ENCODE assay signal across 1 cellular context in genomic region chrX:136130931-136131843, GRCh38.
TF ChIP-seq lines count a peak whose summit lies in the region.

No MANE protein-coding gene starts in this region.

TF ChIP-seq in K562, 482 proteins besides CTCF, POLR2A, EP300 and RAD21 (continues in another document):
- no peak for TF ChIP-seq IRF9 (tag; IDR thresholded peaks at IDR 0.05)
- peak; percentile 29; the same call in 1 of the 2 replicates for TF ChIP-seq LEF1 (IDR thresholded peaks at IDR 0.05)
- no peak for TF ChIP-seq FOXP1 (CRISPR knock-in tag; IDR thresholded peaks at IDR 0.05)
- no peak for TF ChIP-seq ZMIZ1 (IDR thresholded peaks at IDR 0.05; ENCODE audit: low read depth in 2 of 2, low read length in 2 of 2)
- peak; percentile 36; the same call in 1 of the 2 replicates for TF ChIP-seq MYC (IDR thresholded peaks at IDR 0.05; ENCODE audit: low read depth, low read length)
- no peak for TF ChIP-seq MYC (CRISPR knock-in tag; IDR thresholded peaks at IDR 0.05; ENCODE audit: borderline replicate concordance, low read depth)
- no peak for TF ChIP-seq ZBTB17 (CRISPR knock-in tag; IDR thresholded peaks at IDR 0.05)
- peak in 1 of 2 experiments; percentile 94; a peak in 2 of 4 replicates for TF ChIP-seq RCOR1 (IDR thresholded peaks at IDR 0.05; ENCODE audit: borderline replicate concordance in 1 of 2, low read depth in 2 of 2, low read length in 2 of 2)
- TF ChIP-seq ZNF561 (CRISPR knock-in tag; conservative IDR thresholded peaks at IDR 0.05): no peak
- TF ChIP-seq RFX5 (IDR thresholded peaks at IDR 0.05; ENCODE audit: low read depth, low read length): no peak
- TF ChIP-seq NEUROD1 (IDR thresholded peaks at IDR 0.05; ENCODE audit: borderline replicate concordance, low read depth, low read length, partially characterized antibody): no peak
- TF ChIP-seq BDP1 (IDR thresholded peaks at IDR 0.05; ENCODE audit: insufficient read depth, insufficient read length): no peak
- no peak for TF ChIP-seq HDAC6 (IDR thresholded peaks at IDR 0.05; ENCODE audit: low read depth, low read length)
- TF ChIP-seq ZNF609 (CRISPR knock-in tag; IDR thresholded peaks at IDR 0.05; ENCODE audit: borderline replicate concordance): peak; percentile 61; the same call in 1 of the 2 replicates
- no peak for TF ChIP-seq TBP (optimal IDR thresholded peaks at IDR 0.05; ENCODE audit: low read depth, low read length)
- no peak for TF ChIP-seq THAP12 (CRISPR knock-in tag; IDR thresholded peaks at IDR 0.05)
- no peak for TF ChIP-seq ZNF12 (CRISPR knock-in tag; IDR thresholded peaks at IDR 0.05)
- TF ChIP-seq BRF2 (IDR thresholded peaks at IDR 0.05; ENCODE audit: borderline replicate concordance, insufficient read depth, insufficient read length): no peak
- no peak for TF ChIP-seq POLR2AphosphoS2 (IDR thresholded peaks at IDR 0.05; ENCODE audit: low read length)
- 0 out of 2 replicates have a peak, but pooled peaks have one; percentile 20 for TF ChIP-seq KLF16 (IDR thresholded peaks at IDR 0.05)
- no peak for TF ChIP-seq RERE (CRISPR knock-in tag; IDR thresholded peaks at IDR 0.05; ENCODE audit: borderline replicate concordance)
- TF ChIP-seq WHSC1 (IDR thresholded peaks at IDR 0.05; ENCODE audit: low read length): no peak
- no peak for TF ChIP-seq NFXL1 (CRISPR knock-in tag; IDR thresholded peaks at IDR 0.05)
- no peak for TF ChIP-seq SMAD3 (CRISPR knock-in tag; conservative IDR thresholded peaks at IDR 0.05)
- peak; percentile 71 for TF ChIP-seq HDAC2 (IDR thresholded peaks at IDR 0.05)
- TF ChIP-seq MEF2D (tag; conservative IDR thresholded peaks at IDR 0.05; ENCODE audit: low read depth): peak; percentile 80
- TF ChIP-seq TCFL5 (CRISPR knock-in tag; conservative IDR thresholded peaks at IDR 0.05): no peak
- no peak; the same call in 1 of the 2 replicates for TF ChIP-seq SMARCC2 (IDR thresholded peaks at IDR 0.05; ENCODE audit: low read depth)
- no peak for TF ChIP-seq KLF10 (CRISPR knock-in tag; IDR thresholded peaks at IDR 0.05)
- peak; percentile 52 to 71; a peak in 3 of 4 replicates for TF ChIP-seq KDM1A (IDR thresholded peaks at IDR 0.05)
- TF ChIP-seq ATF3 (IDR thresholded peaks at IDR 0.05): peak; percentile 94
- TF ChIP-seq ATF3 (CRISPR knock-in tag; conservative IDR thresholded peaks at IDR 0.05): no peak
- TF ChIP-seq DPF2 (IDR thresholded peaks at IDR 0.05): peak; percentile 70
- no peak for TF ChIP-seq ZNF57 (CRISPR knock-in tag; IDR thresholded peaks at IDR 0.05)
- TF ChIP-seq CBX5 (IDR thresholded peaks at IDR 0.05; ENCODE audit: borderline replicate concordance, low read depth): no peak
- no peak for TF ChIP-seq ATF2 (CRISPR knock-in tag; IDR thresholded peaks at IDR 0.05)
- TF ChIP-seq CEBPG (CRISPR knock-in tag; IDR thresholded peaks at IDR 0.05): peak; percentile 90
- TF ChIP-seq CEBPG (tag; conservative IDR thresholded peaks at IDR 0.05 in 1 of 2, IDR thresholded peaks at IDR 0.05 in 1 of 2): peak; percentile 88 to 98
- TF ChIP-seq TFE3 (CRISPR knock-in tag; IDR thresholded peaks at IDR 0.05): no peak
